ENCODE assay signal across 12 cellular contexts in genomic region chr5:107502711-107503110, GRCh38.
DNase-seq lines count a peak whose midpoint lies in the region; ATAC-seq and TF ChIP-seq lines count a peak whose summit lies in the region.
"Had no signal": no experiment of that assay in that cellular context is flagged by ENCODE, and none has a peak within 500 bp of the region (broad histone marks: within the 10 kb centered on the region; RNA-seq: fewer than 3 reads in every experiment).

No MANE protein-coding gene starts in this region.

- H3K4me3 ChIP-seq in neural progenitor cell, result no peak overlapping the region

- no peaks in the 10 kb centered on the region for H3K36me3 ChIP-seq in neural progenitor cell

- peaks cover 43% of the 10 kb centered on the region for H3F3A ChIP-seq in neural progenitor cell (ENCODE audit: low read depth)

- no peak overlapping the region for H3K27ac Mint-ChIP-seq in activated T-helper 17 cell treated with anti-CD3 and anti-CD28 coated beads, Interleukin-2, amount 50 U/mL, for 72 hours
- H3K27ac Mint-ChIP-seq in neural progenitor cell, result peak overlapping the region; percentile 28
- H3K27ac Mint-ChIP-seq: activated naive CD4-positive, alpha-beta T cell treated with anti-CD3 and anti-CD28 coated beads, Interleukin-2, amount 50 U/mL, for 72 hours; CD14-positive monocyte had no signal

- H3K4me1 Mint-ChIP-seq in activated T-helper 17 cell treated with anti-CD3 and anti-CD28 coated beads, Interleukin-2, amount 50 U/mL, for 72 hours, result peaks cover 6% of the 10 kb centered on the region
- peaks cover 72% of the 10 kb centered on the region for H3K4me1 Mint-ChIP-seq in neural progenitor cell
- H3K4me1 Mint-ChIP-seq: IgD-negative memory B cell had no signal

- H3K4me1 ChIP-seq in neural progenitor cell, result peaks cover 87% of the 10 kb centered on the region

- H3K27me3 ChIP-seq in neural progenitor cell, result no peaks in the 10 kb centered on the region

- no peak for TF ChIP-seq CTCF in neural progenitor cell (IDR thresholded peaks at IDR 0.05)

- H3K9me3 Mint-ChIP-seq in activated T-helper 17 cell treated with anti-CD3 and anti-CD28 coated beads, Interleukin-2, amount 50 U/mL, for 72 hours, result no peaks in the 10 kb centered on the region
- no peaks in the 10 kb centered on the region for H3K9me3 Mint-ChIP-seq in neural progenitor cell
- H3K9me3 Mint-ChIP-seq: activated naive CD4-positive, alpha-beta T cell treated with anti-CD3 and anti-CD28 coated beads, Interleukin-2, amount 50 U/mL, for 72 hours had no signal

- no peak for ATAC-seq in activated T-helper 17 cell treated with anti-CD3 and anti-CD28 coated beads, Interleukin-2, amount 50 U/mL, for 72 hours (replicated peaks)
- no peak for ATAC-seq in GM18498 (IDR thresholded peaks at IDR 0.05; ENCODE audit: unreplicated experiment)
- no peak for ATAC-seq in HG03378 (IDR thresholded peaks at IDR 0.05; ENCODE audit: unreplicated experiment)
- ATAC-seq: left lobe of liver had no signal

- no peak overlapping the region for H3K4me2 ChIP-seq in neural progenitor cell

- no peak overlapping the region for H3K9ac ChIP-seq in neural progenitor cell

- peaks cover 19% of the 10 kb centered on the region for H3K27me3 Mint-ChIP-seq in activated T-helper 17 cell treated with anti-CD3 and anti-CD28 coated beads, Interleukin-2, amount 50 U/mL, for 72 hours
- H3K27me3 Mint-ChIP-seq in neural progenitor cell (ENCODE audit: insufficient read depth, low read depth), result no peaks in the 10 kb centered on the region

- H3K79me2 ChIP-seq in neural progenitor cell (ENCODE audit: low read depth), result peaks cover 100% of the 10 kb centered on the region

- peaks cover 100% of the 10 kb centered on the region for H4K20me1 ChIP-seq in neural progenitor cell (ENCODE audit: low read depth)

- H2AFZ ChIP-seq in neural progenitor cell (replicated peaks), result no peak overlapping the region

- no peaks in the 10 kb centered on the region for H3K9me3 ChIP-seq in neural progenitor cell (ENCODE audit: low read depth)

- H3K4me3 Mint-ChIP-seq in activated T-helper 17 cell treated with anti-CD3 and anti-CD28 coated beads, Interleukin-2, amount 50 U/mL, for 72 hours, result peak overlapping the region; percentile 18
- peak overlapping the region; percentile 2 for H3K4me3 Mint-ChIP-seq in neural progenitor cell
- H3K4me3 Mint-ChIP-seq: CD14-positive monocyte, IgD-negative memory B cell had no signal

- no peaks in the 10 kb centered on the region for H3K36me3 Mint-ChIP-seq in activated T-helper 17 cell treated with anti-CD3 and anti-CD28 coated beads, Interleukin-2, amount 50 U/mL, for 72 hours (ENCODE audit: low read depth)
- H3K36me3 Mint-ChIP-seq in neural progenitor cell, result peaks cover 11% of the 10 kb centered on the region
- H3K36me3 Mint-ChIP-seq: activated naive CD4-positive, alpha-beta T cell treated with anti-CD3 and anti-CD28 coated beads, Interleukin-2, amount 50 U/mL, for 72 hours; CD14-positive monocyte; IgD-negative memory B cell had no signal

- no peak overlapping the region for H3K27ac ChIP-seq in neural progenitor cell

- DNase-seq in HT-29 (ENCODE audit: low spot score) (peak; percentile 71), NCI-H2171 treated with DMSO at 0.1 percent for 48 hours (lab: John Stamatoyannopoulos, UW) (peak; percentile 95), neural progenitor cell (ENCODE audit: low spot score) (no peak)
- DNase-seq in stimulated activated naive CD4-positive, alpha-beta T cell treated with Interleukin-2 at 50 U/mL for 16 hours (lab: John Stamatoyannopoulos, UW), result no peak
- DNase-seq: substantia nigra had no signal

Comparison
In these comparisons a context has a peak if more than half of its experiments do, and no peak if none do; other contexts are left out.
1. DNase-seq: peak in HT-29 (single experiment) and NCI-H2171 treated with DMSO at 0.1 percent for 48 hours (single experiment); none in neural progenitor cell (single experiment) and stimulated activated naive CD4-positive, alpha-beta T cell treated with Interleukin-2 at 50 U/mL for 16 hours (single experiment).